In genomic region chr1:243748706-243749283, GRCh38 we compare ENCODE assay signal across 8 cellular contexts.
DNase-seq lines count a peak whose midpoint lies in the region; ATAC-seq and TF ChIP-seq lines count a peak whose summit lies in the region.

No MANE protein-coding gene starts in this region.

- H3K4me1 ChIP-seq in IMR-90 (ENCODE audit: control insufficient read depth, insufficient read depth, low read length) (peaks cover 7% of the 10 kb centered on the region), breast epithelium (no peaks in the 10 kb centered on the region), tibial artery (peaks cover 0 to 39% (median 2%) of the 10 kb centered on the region in 4 donors)

- no peak overlapping the region for H2AFZ ChIP-seq in IMR-90 (replicated peaks; ENCODE audit: low read length, poor library complexity)

- POLR2A ChIA-PET in IMR-90 (lab: Charles Lee; ENCODE audit: unreplicated experiment) = no interaction called here

- H3K23ac ChIP-seq in IMR-90 (ENCODE audit: low read depth, low read length) = no peak overlapping the region

- no peak overlapping the region for H3K56ac ChIP-seq in IMR-90 (ENCODE audit: extremely low read depth, insufficient read depth, low read length)

- H3K4me3 ChIP-seq in IMR-90 (ENCODE audit: insufficient read depth, low read depth, low read length) (no peak overlapping the region), breast epithelium (no peak overlapping the region), kidney epithelial cell (ENCODE audit: low read depth, low read length) (no peak overlapping the region), tibial artery (no peak overlapping the region)

- in situ Hi-C loops in IMR-90 (cut with MboI; ENCODE audit: low sequenced_read_pairs) = loop anchor here (25.0 kb wide), 1 partner anchor 514 kb away; no protein-coding TSS in a partner anchor

- no peaks in the 10 kb centered on the region for H4K20me1 ChIP-seq in IMR-90 (ENCODE audit: insufficient read depth, low read length)

- no peak overlapping the region for H3K9ac ChIP-seq in IMR-90 (ENCODE audit: low read depth, low read length)

- H3K79me1 ChIP-seq in IMR-90 (ENCODE audit: low read depth in 1 of 2, low read length in 2 of 2) = peaks cover 17 to 27% of the 10 kb centered on the region in 2 experiments

- H3K36me3 ChIP-seq in IMR-90 (ENCODE audit: control insufficient read depth, insufficient read depth, low read length) = no peaks in the 10 kb centered on the region
- H3K36me3 ChIP-seq in breast epithelium = no peaks in the 10 kb centered on the region
- no peaks in the 10 kb centered on the region for H3K36me3 ChIP-seq in kidney epithelial cell (ENCODE audit: control insufficient read depth, insufficient read depth, low read length)
- H3K36me3 ChIP-seq in tibial artery = no peaks in the 10 kb centered on the region

- no peak overlapping the region for H3K4ac ChIP-seq in IMR-90 (ENCODE audit: low read depth, low read length)

- ATAC-seq in GM21786 (IDR thresholded peaks at IDR 0.05; ENCODE audit: unreplicated experiment) (peak; percentile 99), IMR-90 (ENCODE audit: low read depth) (peak; percentile 98)

- TF ChIP-seq CTCF in IMR-90 (conservative IDR thresholded peaks at IDR 0.05; ENCODE audit: low read depth, low read length) = peak; percentile 78
- peak; percentile 47 to 77 (median 61) for TF ChIP-seq CTCF in breast epithelium (IDR thresholded peaks at IDR 0.05)
- TF ChIP-seq CTCF in kidney epithelial cell (IDR thresholded peaks at IDR 0.05; ENCODE audit: insufficient read depth, low read length, poor library complexity, severe bottlenecking) = peak; percentile 72
- peak; percentile 77 to 78 for TF ChIP-seq CTCF in tibial artery (IDR thresholded peaks at IDR 0.05)

- no peak for TF ChIP-seq POLR2A in IMR-90 (IDR thresholded peaks at IDR 0.05; ENCODE audit: low read depth, low read length)
- TF ChIP-seq POLR2A in breast epithelium (IDR thresholded peaks at IDR 0.05) = no peak

- H2BK20ac ChIP-seq in IMR-90 (ENCODE audit: low read depth, low read length) = no peak overlapping the region

- H3K9me3 ChIP-seq in IMR-90 (ENCODE audit: control insufficient read depth, insufficient read depth, low read length) = no peaks in the 10 kb centered on the region
- H3K9me3 ChIP-seq in breast epithelium = no peaks in the 10 kb centered on the region
- no peaks in the 10 kb centered on the region for H3K9me3 ChIP-seq in tibial artery

- H3K14ac ChIP-seq in IMR-90 (replicated peaks; ENCODE audit: low read depth, low read length) = no peak overlapping the region

- H3K4me2 ChIP-seq in IMR-90 (ENCODE audit: low read depth, low read length) = no peak overlapping the region

- no peak overlapping the region for H2BK120ac ChIP-seq in IMR-90 (ENCODE audit: low read depth, low read length)

- H4K91ac ChIP-seq in IMR-90 (ENCODE audit: insufficient read depth, low read depth, low read length) = no peak overlapping the region

- no peak overlapping the region for H4K5ac ChIP-seq in IMR-90 (ENCODE audit: low read depth, low read length)

- no peak overlapping the region for H2AK5ac ChIP-seq in IMR-90 (ENCODE audit: low read depth, low read length)

- H2BK5ac ChIP-seq in IMR-90 (ENCODE audit: low read depth, low read length, poor library complexity, severe bottlenecking) = no peak overlapping the region

- no peaks in the 10 kb centered on the region for H3K9me1 ChIP-seq in IMR-90 (ENCODE audit: insufficient read depth, low read length)

- 83% methylated on average over 1 of the region's 3 CpGs; no CpG with 5 or more reads in 1 of the 2 experiments for whole genome bisulfite sequencing in IMR-90 (ENCODE audit: extremely low coverage in 2 of 2, insufficient read length in 1 of 2), 2 experiments

- TF ChIP-seq RAD21 in IMR-90 (IDR thresholded peaks at IDR 0.05; ENCODE audit: low read length) = peak; percentile 84

- peak; percentile 6 for DNase-seq in stimulated activated CD4-positive, alpha-beta T cell treated with anti-CD3 and anti-CD28 coated beads, Interleukin-2, amount 100 ng/mL, for 4 hours (ENCODE audit: low read depth)
- DNase-seq in stimulated activated CD4-positive, alpha-beta T cell treated with anti-CD3 and anti-CD28 coated beads, Interleukin-15, amount 100 ng/mL, for 24 hours = no peak
- peak; percentile 88 for DNase-seq in IMR-90
- DNase-seq in NOMO-1 (lab: John Stamatoyannopoulos, UW; ENCODE audit: unreplicated experiment in 2 of 2) = peak; percentile 48 to 87
- DNase-seq in breast epithelium (ENCODE audit: low spot score in 2 of 2) = no peak
- peak; percentile 44 for DNase-seq in kidney epithelial cell (ENCODE audit: low read depth)
- no peak for DNase-seq in tibial artery

- H4K8ac ChIP-seq in IMR-90 (ENCODE audit: low read depth in 2 of 2, low read length in 2 of 2) = no peak overlapping the region

- intact Hi-C loops in IMR-90 (cut with micrococcal nuclease) = loop anchor here (1.0 to 5.0 kb wide), 3 partner anchors 276 to 524 kb away; no protein-coding TSS in a partner anchor
- intact Hi-C loops in breast epithelium (cut with DNase I; ENCODE audit: low total_unique reads) = no loop called here
- intact Hi-C loops in tibial artery (cut with DNase I; ENCODE audit: low total_unique reads) = no loop called here

- H2BK15ac ChIP-seq in IMR-90 (ENCODE audit: low read depth, low read length) = no peak overlapping the region

- H3K18ac ChIP-seq in IMR-90 (ENCODE audit: low read depth, low read length) = no peak overlapping the region

- H3K27me3 ChIP-seq in IMR-90 (ENCODE audit: control insufficient read depth, insufficient read depth, low read length) = no peaks in the 10 kb centered on the region
- no peaks in the 10 kb centered on the region for H3K27me3 ChIP-seq in breast epithelium
- no peaks in the 10 kb centered on the region for H3K27me3 ChIP-seq in kidney epithelial cell (ENCODE audit: control insufficient read depth, insufficient read depth, low read length)
- H3K27me3 ChIP-seq in tibial artery = no peaks in the 10 kb centered on the region

- dilution Hi-C loops in IMR-90 (cut with HindIII; ENCODE audit: low sequenced_read_pairs, unreplicated experiment) = no loop called here

- no peak overlapping the region for H3K27ac ChIP-seq in IMR-90 (ENCODE audit: insufficient read depth, low read length)
- H3K27ac ChIP-seq in breast epithelium = no peak overlapping the region
- H3K27ac ChIP-seq in tibial artery = no peak overlapping the region

- CTCF ChIA-PET in IMR-90 (lab: Yijun Ruan, JAX) = interaction anchor here (0.5 to 1.7 kb wide), 4 partner anchors 22 to 238 kb away, joined by 3 to 7 read pairs (median 4); no protein-coding TSS in a partner anchor

- H2AK9ac ChIP-seq in IMR-90 (replicated peaks; ENCODE audit: low read depth, low read length, poor library complexity) = no peak overlapping the region

- BruUV-seq in IMR-90 (replicated peaks; lab: Mats Ljungman, UMichigan) = no TSS peak

TF ChIP-seq in IMR-90, 13 proteins besides CTCF, POLR2A, EP300 and RAD21:
- TF ChIP-seq NFE2L2 (IDR thresholded peaks at IDR 0.05; ENCODE audit: low read depth, low read length) (no peak), BHLHE40 (IDR thresholded peaks at IDR 0.05; ENCODE audit: low read depth, low read length) (no peak), SMC3 (IDR thresholded peaks at IDR 0.05; ENCODE audit: low read depth, low read length) (peak; percentile 79), FOS (IDR thresholded peaks at IDR 0.05; ENCODE audit: low read depth, low read length) (no peak), MXI1 (IDR thresholded peaks at IDR 0.05; ENCODE audit: borderline replicate concordance, low read depth, low read length) (no peak)

Comparison
In these comparisons a context has a peak if more than half of its experiments do, and no peak if none do; other contexts are left out.
1. DNase-seq: peak in stimulated activated CD4-positive, alpha-beta T cell treated with anti-CD3 and anti-CD28 coated beads, Interleukin-2, amount 100 ng/mL, for 4 hours (single experiment), IMR-90 (single experiment), NOMO-1 (2 of 2) and kidney epithelial cell (single experiment); none in stimulated activated CD4-positive, alpha-beta T cell treated with anti-CD3 and anti-CD28 coated beads, Interleukin-15, amount 100 ng/mL, for 24 hours (single experiment), breast epithelium (0 of 2) and tibial artery (0 of 2).
2. Peak in every context shown above with its lines, with median percentiles within 50 percentile points of each other: CTCF ChIP-seq.